In genomic region chr20:18738055-18738454, GRCh38 we compare ENCODE assay signal across 15 cellular contexts.
A peak's percentile ranks its signal among the peaks of the same experiment; 100 is the strongest.
DNase-seq lines count a peak whose midpoint lies in the region; FAIRE-seq and TF ChIP-seq lines count a peak whose summit lies in the region.
"Had no signal": no experiment of that assay in that cellular context is flagged by ENCODE, and none has a peak within 500 bp of the region (broad histone marks: within the 10 kb centered on the region; RNA-seq: fewer than 3 reads in every experiment).

No MANE protein-coding gene starts in this region.

- FAIRE-seq in D721Med (lab: Jason Lieb, UNC), result no peak
- FAIRE-seq: bronchial epithelial cell, GM19239 had no signal

- no peaks in the 10 kb centered on the region for H3K9me2 ChIP-seq in hepatocyte (replicated peaks; ENCODE audit: insufficient read depth)

- H3K36me3 ChIP-seq in hepatocyte (replicated peaks; ENCODE audit: insufficient read depth, low read depth), result no peaks in the 10 kb centered on the region
- H3K36me3 ChIP-seq: esophagus muscularis mucosa had no signal

- H3K9me3 ChIP-seq in hepatocyte (ENCODE audit: low read depth), result no peaks in the 10 kb centered on the region
- H3K9me3 ChIP-seq: esophagus muscularis mucosa had no signal

- 80% methylated on average over 5 of the region's 5 CpGs for WGBS in hepatocyte (ENCODE audit: low lambda C conversion rate, missing lambda C conversion rate)

- no peak overlapping the region for H3K4me3 ChIP-seq in AG10803 (ENCODE audit: low read length)
- no peak overlapping the region for H3K4me3 ChIP-seq in hepatocyte
- H3K4me3 ChIP-seq: esophagus muscularis mucosa had no signal

- CTCF ChIA-PET in RWPE1 (lab: Yijun Ruan, JAX) (interaction anchor here (0.5 kb wide), 1 partner anchor 150 kb away, joined by 3 read pairs; no protein-coding TSS in a partner anchor), GM10248 (lab: Yijun Ruan, JAX) (interaction anchor here (0.9 kb wide), 1 partner anchor 9 kb away, joined by 3 read pairs; no protein-coding TSS in a partner anchor)

- no peak overlapping the region for H3K4me2 ChIP-seq in hepatocyte

- TF ChIP-seq CTCF in AG10803 (conservative IDR thresholded peaks at IDR 0.05; ENCODE audit: low read length), result no peak
- no peak for TF ChIP-seq CTCF in RWPE1 (conservative IDR thresholded peaks at IDR 0.05; ENCODE audit: low read depth)
- TF ChIP-seq CTCF in hepatocyte (IDR thresholded peaks at IDR 0.05; ENCODE audit: poor library complexity), result no peak
- no peak for TF ChIP-seq CTCF in D721Med (IDR thresholded peaks at IDR 0.05; ENCODE audit: insufficient read depth, missing control alignments)
- TF ChIP-seq CTCF in GM10248 (IDR thresholded peaks at IDR 0.05; ENCODE audit: control extremely low read depth, extremely low read depth, low read depth, missing control alignments), result no peak

- no peak overlapping the region for H2AFZ ChIP-seq in hepatocyte

- no peaks in the 10 kb centered on the region for H3K79me2 ChIP-seq in hepatocyte

- H4K20me1 ChIP-seq in hepatocyte (ENCODE audit: insufficient read depth, poor library complexity, severe bottlenecking), result no peaks in the 10 kb centered on the region

- POLR2A ChIA-PET in RWPE1 (lab: Yijun Ruan, JAX; ENCODE audit: low non-redundant PET), result no interaction called here
- POLR2A ChIA-PET in GM10248 (lab: Yijun Ruan, JAX), result no interaction called here

- no peaks in the 10 kb centered on the region for H3K27me3 ChIP-seq in hepatocyte
- H3K27me3 ChIP-seq: esophagus muscularis mucosa had no signal

- no peaks in the 10 kb centered on the region for H3K4me1 ChIP-seq in hepatocyte (ENCODE audit: insufficient read depth)

- DNase-seq in AG10803 (ENCODE audit: low read depth) (peak; percentile 65), GM04504 (ENCODE audit: low read depth) (peak; percentile 11), RWPE1 (ENCODE audit: low spot score) (peak; percentile 37), hepatocyte (ENCODE audit: low spot score) (peak; percentile 24), D721Med (ENCODE audit: insufficient read length, low spot score) (no peak), mucosa of gallbladder (ENCODE audit: low spot score) (no peak), GM10248 (ENCODE audit: extremely low spot score) (no peak)
- DNase-seq in stimulated activated naive CD4-positive, alpha-beta T cell (lab: John Stamatoyannopoulos, UW), result no peak
- DNase-seq: activated T-cell treated with anti-CD3 and anti-CD28 coated beads, Interleukin-2, amount 50 U/mL, for 4 hours; C1 segment of cervical spinal cord; Karpas-422; RPMI8226 had no signal

- H3K27ac ChIP-seq in RWPE1, result peak overlapping the region; percentile 41
- H3K27ac ChIP-seq in hepatocyte, result no peak overlapping the region

Comparison
In these comparisons a context has a peak if more than half of its experiments do, and no peak if none do; other contexts are left out.
1. DNase-seq: peak in AG10803 (single experiment), GM04504 (single experiment), RWPE1 (single experiment) and hepatocyte (single experiment); none in D721Med (single experiment), mucosa of gallbladder (single experiment), GM10248 (single experiment) and stimulated activated naive CD4-positive, alpha-beta T cell (0 of 6).